Comparison of ENCODE assay signal across 8 cellular contexts in the genomic region with DNA sequence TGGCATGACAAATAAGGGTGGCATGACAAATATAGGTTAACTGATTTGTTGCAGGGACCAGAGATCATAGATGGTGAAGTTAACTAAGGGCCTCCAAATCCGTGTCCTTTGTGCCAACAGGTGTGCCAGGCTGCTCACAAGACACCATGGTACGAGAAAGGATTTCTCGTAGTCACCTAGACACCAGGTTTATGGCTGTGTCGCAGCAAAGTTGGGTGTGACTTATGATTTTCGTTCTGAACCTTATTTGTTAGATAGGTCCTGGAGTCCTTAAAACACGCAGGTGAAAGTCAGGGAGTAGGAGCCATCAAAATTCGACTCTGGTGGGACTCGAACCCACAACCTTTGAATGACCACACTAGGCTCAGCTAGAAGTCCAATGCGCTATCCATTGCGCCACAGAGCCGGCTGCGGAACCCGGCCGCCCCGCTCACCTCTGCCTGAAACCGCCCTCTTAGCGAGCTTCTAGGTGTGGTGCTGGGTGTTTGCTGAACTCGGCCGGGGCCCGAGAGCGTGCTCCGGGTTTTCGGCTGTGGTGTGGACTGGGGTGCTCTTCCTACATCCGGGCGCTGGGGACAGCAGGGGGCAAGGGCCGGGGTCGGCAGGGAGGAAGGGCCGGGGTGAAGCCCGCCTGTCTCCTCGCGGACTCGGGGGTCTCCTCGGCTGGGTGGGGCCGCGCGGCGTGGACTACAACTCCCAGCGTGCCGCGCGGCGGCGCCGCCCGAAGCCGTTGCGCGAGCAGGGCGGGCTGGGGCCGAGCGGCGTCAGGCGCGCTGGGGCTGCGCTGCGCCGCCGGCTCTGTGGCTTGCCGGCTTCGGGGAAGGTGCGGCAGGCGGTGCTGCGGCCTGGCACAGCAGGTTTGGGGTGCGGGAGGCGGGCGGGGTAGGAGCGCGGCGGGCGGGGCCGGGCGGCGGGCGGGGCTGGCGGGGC. TPM values are rescaled to one million over a fixed set of nuclear protein-coding genes. Genes with fewer than 3 reads are reported as not detected.
A peak's percentile ranks its signal among the peaks of the same experiment; 100 is the strongest.
DNase-seq lines count a peak whose midpoint lies in the region; ATAC-seq and TF ChIP-seq lines count a peak whose summit lies in the region.

A gene (plus strand): TSS at position 767 of the 930 bp plus-strand sequence. CDS start 2,606 bp downstream, outside the sequence.

- no peaks in the 10 kb centered on the region for H3K27me3 ChIP-seq in ascending aorta

- H3K27ac ChIP-seq in ascending aorta, result peak within 1 kb of the TSS; percentile 59 to 74

- TF ChIP-seq CTCF in ascending aorta (IDR thresholded peaks at IDR 0.05), result no peak

- no peaks in the 10 kb centered on the region for H3K9me3 ChIP-seq in ascending aorta

- ATAC-seq in HG02571 (IDR thresholded peaks at IDR 0.05; ENCODE audit: unreplicated experiment), result peak; percentile 79

- H3K36me3 ChIP-seq in ascending aorta, result peaks cover 21 to 25% of the 10 kb centered on the region in 2 donors

- H3K4me1 ChIP-seq in ascending aorta, result peaks cover 0 to 6% of the 10 kb centered on the region in 2 donors

- intact Hi-C loops in ascending aorta (cut with DNase I), result loop anchor here (1.0 kb wide), 2 partner anchors 18 to 45 kb away; a partner anchor contains a TSS

- DNase-seq in NCI-H1105 treated with DMSO at 0.1 percent for 48 hours (lab: John Stamatoyannopoulos, UW) (peak; percentile 64), T-helper 22 cell (ENCODE audit: low read depth) (peak; percentile 81), ascending aorta (ENCODE audit: low spot score in 2 of 2) (peak in 1 of 2 donors; percentile 79), hepatic stellate cell (ENCODE audit: low spot score) (peak; percentile 86), renal cortical epithelial cell (ENCODE audit: low read depth) (peak; percentile 58), GOT3 (lab: John Stamatoyannopoulos, UW) (no peak)

- H3K4me3 ChIP-seq in GM08714 (ENCODE audit: low read length) (peak within 1 kb of the TSS; percentile 75), ascending aorta (peak within 1 kb of the TSS; percentile 83)

RNA-seq across cellular contexts. Expression of the gene that starts here (rescaled TPM):
- total RNA-seq in ascending aorta (16.6 TPM), renal cortical epithelial cell (27.6 and 47.5 TPM in 2 replicates)
